ENCODE assay signal across 33 cellular contexts in the genomic region with DNA sequence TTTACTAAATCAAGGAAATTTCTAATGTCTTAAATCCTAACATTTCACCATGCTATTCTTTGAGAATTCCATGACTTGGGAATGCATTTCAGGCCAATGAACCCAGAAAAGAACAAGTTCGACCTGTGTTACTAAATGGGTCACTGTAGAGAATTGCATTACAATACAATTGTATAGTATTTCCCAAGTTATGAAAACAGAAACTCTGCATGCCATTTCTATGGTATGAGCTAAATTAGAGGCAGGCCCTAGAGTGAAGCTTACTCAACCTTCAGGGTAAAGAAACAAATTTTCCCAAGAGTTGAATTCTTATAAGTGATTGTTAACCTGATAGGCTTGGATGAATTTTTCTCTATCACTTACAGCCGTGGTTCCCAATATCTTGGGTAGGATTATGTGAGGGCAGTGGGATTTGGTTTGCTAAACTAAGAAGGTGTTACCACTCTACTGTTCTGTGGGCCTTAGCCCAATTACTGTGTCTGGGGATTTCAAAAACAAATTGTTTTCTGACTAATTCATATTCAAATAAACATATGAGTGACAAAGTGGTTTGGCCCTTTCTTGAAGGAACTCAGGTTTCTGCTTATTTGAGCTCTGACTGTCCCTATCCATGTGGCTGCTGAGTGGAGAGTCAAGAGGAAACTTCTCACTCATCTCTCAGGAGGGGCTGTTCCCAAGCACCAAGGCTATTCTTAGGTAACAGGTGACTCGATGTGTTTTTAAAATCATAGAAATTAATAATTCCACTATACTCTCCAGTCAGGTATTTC. TPM values are rescaled to one million over a fixed set of nuclear protein-coding genes. Genes with fewer than 3 reads are reported as not detected.
DNase-seq lines count a peak whose midpoint lies in the region; ATAC-seq, FAIRE-seq and TF ChIP-seq lines count a peak whose summit lies in the region.
"Had no signal": no experiment of that assay in that cellular context is flagged by ENCODE, and none has a peak within 500 bp of the region (broad histone marks: within the 10 kb centered on the region; RNA-seq: fewer than 3 reads in every experiment).

No MANE protein-coding gene starts in this region.

- CTCF ChIA-PET in PC-9 (lab: Charles Lee) (no interaction called here), WTC11 (lab: Charles Lee) (no interaction called here)

- no peaks in the 10 kb centered on the region for H3K9me2 ChIP-seq in PC-9 (ENCODE audit: insufficient read depth)

- H3K4me2 ChIP-seq in PC-9 (no peak overlapping the region), osteoblast (ENCODE audit: insufficient read depth, low read length) (peak overlapping the region; percentile 4)

- H3K27me3 ChIP-seq in PC-9 (ENCODE audit: insufficient read depth, low read depth) (no peaks in the 10 kb centered on the region), osteoblast (ENCODE audit: insufficient read depth, low read length) (no peaks in the 10 kb centered on the region), small intestine (ENCODE audit: control insufficient read depth in 2 of 2, insufficient read depth in 2 of 2, low read length in 2 of 2) (no peaks in the 10 kb centered on the region)
- H3K27me3 ChIP-seq: right atrium auricular region, transverse colon had no signal

- no TSS peak for BruUV-seq in PC-9 (replicated peaks; lab: Mats Ljungman, UMichigan)

- H4K20me1 ChIP-seq in PC-9 (ENCODE audit: insufficient read depth) (no peaks in the 10 kb centered on the region), osteoblast (ENCODE audit: insufficient read depth, low read length) (no peaks in the 10 kb centered on the region)

- no peak for FAIRE-seq in small intestine (lab: Jason Lieb, UNC)

- no peaks in the 10 kb centered on the region for H3K4me1 Mint-ChIP-seq in WTC11
- H3K4me1 Mint-ChIP-seq: activated naive CD8-positive, alpha-beta T cell treated with anti-CD3 and anti-CD28 coated beads, Interleukin-2, amount 50 U/mL, for 24 hours; central memory CD8-positive, alpha-beta T cell; mesothelial cell of epicardium had no signal

- H3K9me3 Mint-ChIP-seq in WTC11: peaks cover 31% of the 10 kb centered on the region
- H3K9me3 Mint-ChIP-seq: central memory CD8-positive, alpha-beta T cell had no signal

- DNase-seq in AG20443 (ENCODE audit: low spot score) (peak; percentile 16), PC-9 (no peak), osteoblast (ENCODE audit: insufficient read length, low spot score, missing footprints) (no peak), small intestine (no peak), WTC11 (ENCODE audit: low spot score) (no peak), T-helper 2 cell (no peak)
- DNase-seq in stimulated activated CD4-positive, alpha-beta T cell treated with anti-CD3 and anti-CD28 coated beads, Interleukin-1b, Interleukin-23, amount 100 ng/mL, for 48 hours: no peak
- DNase-seq: ACHN; activated CD4-positive, alpha-beta T cell treated with anti-CD3 and anti-CD28 coated beads, Interleukin-2, amount 50 U/mL, for 48 hours; activated CD4-positive, CD25-positive, alpha-beta regulatory T cell treated with anti-CD3 and anti-CD28 coated beads, Interleukin-2, amount 50 U/mL, for 72 hours; activated naive CD8-positive, alpha-beta T cell treated with anti-CD3 and anti-CD28 coated beads, Interleukin-2, amount 50 U/mL, for 24 hours; activated T-cell treated with anti-CD3 and anti-CD28 coated beads, Interleukin-2, amount 50 U/mL, for 72 hours; COR-L47; DMS79 treated with DMSO at 0.1 percent for 48 hours; head of caudate nucleus; KG1; MM.1S; NCI-H2029 treated with DMSO at 0.1 percent for 48 hours; NCI-H524; OCI-M1; Right ventricle myocardium superior; stimulated activated CD4-positive, alpha-beta T cell treated with anti-CD3 and anti-CD28 coated beads, Interleukin-12 subunit alpha, Interleukin-12 subunit beta, amount 100 ng/mL, for 4 hours; stimulated activated CD4-positive, alpha-beta T cell treated with anti-CD3 and anti-CD28 coated beads, Interleukin-4, amount 100 ng/mL, for 1 hour; transverse colon had no signal

- no peak overlapping the region for H3K27ac ChIP-seq in PC-9
- peak overlapping the region; percentile 63 for H3K27ac ChIP-seq in osteoblast (ENCODE audit: low read depth, low read length)
- H3K27ac ChIP-seq in small intestine (ENCODE audit: low read depth in 1 of 2, low read length in 1 of 2): no peak overlapping the region
- H3K27ac ChIP-seq: C4-2B, right atrium auricular region, transverse colon had no signal

- TF ChIP-seq CTCF in PC-9 (conservative IDR thresholded peaks at IDR 0.05): no peak
- TF ChIP-seq CTCF in osteoblast (IDR thresholded peaks at IDR 0.05; ENCODE audit: extremely low read depth, low read depth, low read length): no peak
- TF ChIP-seq CTCF in WTC11 (IDR thresholded peaks at IDR 0.05): no peak

- H2AFZ ChIP-seq in PC-9 (peak overlapping the region; percentile 40; the same call in 1 of the 2 replicates), osteoblast (ENCODE audit: low read length) (no peak overlapping the region)

- intact Hi-C loops in PC-9 (cut with micrococcal nuclease; ENCODE audit: unreplicated experiment): no loop called here

- H3K36me3 ChIP-seq in PC-9 (ENCODE audit: low read depth) (no peaks in the 10 kb centered on the region), osteoblast (ENCODE audit: insufficient read depth, low read length) (no peaks in the 10 kb centered on the region), small intestine (ENCODE audit: control insufficient read depth in 2 of 2, insufficient read depth in 2 of 2, low read length in 2 of 2) (no peaks in the 10 kb centered on the region)
- H3K36me3 ChIP-seq: right atrium auricular region, transverse colon had no signal

- H3K9me3 ChIP-seq in PC-9 (ENCODE audit: insufficient read depth, low read depth) (peaks cover 8% of the 10 kb centered on the region; the same call in 1 of the 2 replicates), osteoblast (ENCODE audit: low read depth, low read length) (peaks cover 3% of the 10 kb centered on the region), small intestine (ENCODE audit: control insufficient read depth, low read depth) (no peaks in the 10 kb centered on the region)

- H3K79me2 ChIP-seq in PC-9 (ENCODE audit: low read depth): no peaks in the 10 kb centered on the region
- no peaks in the 10 kb centered on the region for H3K79me2 ChIP-seq in osteoblast (ENCODE audit: insufficient read depth, low read length)

- peaks cover 22% of the 10 kb centered on the region for H3K36me3 Mint-ChIP-seq in WTC11

- WGBS in small intestine, 3 donors: 50 to 87% (median 79%) methylated on average over 3 of the region's 3 CpGs

- no peak overlapping the region for H3K4me3 Mint-ChIP-seq in WTC11
- H3K4me3 Mint-ChIP-seq: activated naive CD8-positive, alpha-beta T cell treated with anti-CD3 and anti-CD28 coated beads, Interleukin-2, amount 50 U/mL, for 24 hours; activated T-cell treated with anti-CD3 and anti-CD28 coated beads, Interleukin-2, amount 50 U/mL, for 72 hours; central memory CD8-positive, alpha-beta T cell; mesothelial cell of epicardium; T-helper 1 cell treated with Interleukin-12 subunit alpha and Interleukin-12 subunit beta and Interleukin-4 antibody, amounts not matched to agents 30 μg/mL and 1 μg/mL, for 36 hours had no signal

- H3K4me1 ChIP-seq in PC-9 (replicated peaks; ENCODE audit: insufficient read depth) (no peaks in the 10 kb centered on the region), osteoblast (ENCODE audit: insufficient read depth, low read length) (peaks cover 26% of the 10 kb centered on the region), small intestine (ENCODE audit: control insufficient read depth in 2 of 2, insufficient read depth in 1 of 2, low read depth in 1 of 2, low read length in 1 of 2) (no peaks in the 10 kb centered on the region)
- H3K4me1 ChIP-seq: right atrium auricular region, transverse colon had no signal

- no peak overlapping the region for H3K27ac Mint-ChIP-seq in WTC11
- H3K27ac Mint-ChIP-seq: activated naive CD8-positive, alpha-beta T cell treated with anti-CD3 and anti-CD28 coated beads, Interleukin-2, amount 50 U/mL, for 24 hours; activated T-cell treated with anti-CD3 and anti-CD28 coated beads, Interleukin-2, amount 50 U/mL, for 72 hours; mesothelial cell of epicardium; T-helper 1 cell treated with Interleukin-12 subunit alpha and Interleukin-12 subunit beta and Interleukin-4 antibody, amounts not matched to agents 30 μg/mL and 1 μg/mL, for 36 hours had no signal

- peaks cover 7% of the 10 kb centered on the region for H3K27me3 Mint-ChIP-seq in WTC11 (ENCODE audit: low read depth)
- H3K27me3 Mint-ChIP-seq: central memory CD8-positive, alpha-beta T cell had no signal

- H3K4me3 ChIP-seq in PC-9: no peak overlapping the region
- H3K4me3 ChIP-seq in osteoblast (ENCODE audit: insufficient read depth, low read length): no peak overlapping the region
- H3K4me3 ChIP-seq in small intestine (ENCODE audit: low read depth in 1 of 2, low read length in 2 of 2): no peak overlapping the region
- H3K4me3 ChIP-seq: right atrium auricular region, transverse colon had no signal

- POLR2A ChIA-PET in PC-9 (lab: Charles Lee; ENCODE audit: unreplicated experiment): no interaction called here
- POLR2A ChIA-PET in WTC11 (lab: Charles Lee): no interaction called here

- no peaks in the 10 kb centered on the region for H3F3A ChIP-seq in PC-9 (ENCODE audit: insufficient read depth, low read depth)

- ATAC-seq in esophagus mucosa (peak; percentile 81), WTC11 (no peak)
- ATAC-seq: activated naive CD8-positive, alpha-beta T cell treated with anti-CD3 and anti-CD28 coated beads, Interleukin-2, amount 50 U/mL, for 24 hours; activated T-cell treated with anti-CD3 and anti-CD28 coated beads, Interleukin-2, amount 50 U/mL, for 72 hours; SK-N-SH treated with all-trans-retinoic acid at 6 μM for 48 hours had no signal

TF ChIP-seq in WTC11, 78 proteins besides CTCF, POLR2A, EP300 and RAD21 (continues in another document):
- TF ChIP-seq, protein P1, sequence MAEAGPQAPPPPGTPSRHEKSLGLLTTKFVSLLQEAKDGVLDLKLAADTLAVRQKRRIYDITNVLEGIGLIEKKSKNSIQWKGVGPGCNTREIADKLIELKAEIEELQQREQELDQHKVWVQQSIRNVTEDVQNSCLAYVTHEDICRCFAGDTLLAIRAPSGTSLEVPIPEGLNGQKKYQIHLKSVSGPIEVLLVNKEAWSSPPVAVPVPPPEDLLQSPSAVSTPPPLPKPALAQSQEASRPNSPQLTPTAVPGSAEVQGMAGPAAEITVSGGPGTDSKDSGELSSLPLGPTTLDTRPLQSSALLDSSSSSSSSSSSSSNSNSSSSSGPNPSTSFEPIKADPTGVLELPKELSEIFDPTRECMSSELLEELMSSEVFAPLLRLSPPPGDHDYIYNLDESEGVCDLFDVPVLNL (CRISPR knock-in tag; IDR thresholded peaks at IDR 0.05; ENCODE audit: borderline replicate concordance, low read depth): no peak
- TF ChIP-seq PRRX2 (CRISPR knock-in tag; IDR thresholded peaks at IDR 0.05): no peak

RNA-seq across cellular contexts. Expression of a gene that starts 11.2 kb away (rescaled TPM):
- 3.0 and 4.2 TPM in 2 replicates for total RNA-seq in PC-9 (2021)
- 1.4 TPM for total RNA-seq in esophagus mucosa
- 0.36 and 0.88 TPM in 2 replicates for total RNA-seq in osteoblast
- polyA plus RNA-seq in small intestine: not detected
- not detected in 3 replicates for total RNA-seq in WTC11 (2021)
- total RNA-seq: activated T-cell treated with anti-CD3 and anti-CD28 coated beads, Interleukin-2, amount 50 U/mL, for 72 hours; dermis microvascular lymphatic vessel endothelial cell; liver; Right ventricle myocardium superior; transverse colon had no signal
- polyA plus RNA-seq: liver had no signal
